Comparison of ENCODE assay signal across 13 cellular contexts in genomic region chr13:33213024-33213795, GRCh38.
A peak's percentile ranks its signal among the peaks of the same experiment; 100 is the strongest.
DNase-seq lines count a peak whose midpoint lies in the region; ATAC-seq and TF ChIP-seq lines count a peak whose summit lies in the region.
"Had no signal": no experiment of that assay in that cellular context is flagged by ENCODE, and none has a peak within 500 bp of the region (broad histone marks: within the 10 kb centered on the region; RNA-seq: fewer than 3 reads in every experiment).

No MANE protein-coding gene starts in this region.

- H4K20me1 ChIP-seq in osteoblast (ENCODE audit: insufficient read depth, low read length) = peaks cover 3% of the 10 kb centered on the region

- H3K9me3 ChIP-seq in esophagus squamous epithelium (no peaks in the 10 kb centered on the region), osteoblast (ENCODE audit: low read depth, low read length) (no peaks in the 10 kb centered on the region)
- H3K9me3 ChIP-seq: BE2C had no signal

- no peaks in the 10 kb centered on the region for H3K36me3 Mint-ChIP-seq in activated CD4-positive, alpha-beta memory T cell treated with anti-CD3 and anti-CD28 coated beads, Interleukin-2, amount 10 ng/mL, durations not matched to agents 7 days and 5 days (ENCODE audit: low read depth)

- H3K27me3 Mint-ChIP-seq in activated CD4-positive, alpha-beta memory T cell treated with anti-CD3 and anti-CD28 coated beads, Interleukin-2, amount 10 ng/mL, durations not matched to agents 7 days and 5 days = peaks cover 5% of the 10 kb centered on the region

- H3K4me1 Mint-ChIP-seq in activated CD4-positive, alpha-beta memory T cell treated with anti-CD3 and anti-CD28 coated beads, Interleukin-2, amount 10 ng/mL, durations not matched to agents 7 days and 5 days = no peaks in the 10 kb centered on the region

- TF ChIP-seq CTCF in esophagus squamous epithelium (IDR thresholded peaks at IDR 0.05) = no peak
- no peak for TF ChIP-seq CTCF in osteoblast (IDR thresholded peaks at IDR 0.05; ENCODE audit: extremely low read depth, low read depth, low read length)

- H3K79me2 ChIP-seq in osteoblast (ENCODE audit: insufficient read depth, low read length) = peaks cover 93% of the 10 kb centered on the region

- peaks cover 14 to 67% (median 19%) of the 10 kb centered on the region in 3 donors for H3K4me1 ChIP-seq in esophagus squamous epithelium
- peaks cover 51% of the 10 kb centered on the region for H3K4me1 ChIP-seq in osteoblast (ENCODE audit: insufficient read depth, low read length)

- CTCF ChIA-PET in activated CD4-positive, alpha-beta memory T cell treated with anti-CD3 and anti-CD28 coated beads, Interleukin-2, amount 10 ng/mL, durations not matched to agents 7 days and 5 days (lab: Charles Lee) = no interaction called here

- H3K9me3 Mint-ChIP-seq in activated CD4-positive, alpha-beta memory T cell treated with anti-CD3 and anti-CD28 coated beads, Interleukin-2, amount 10 ng/mL, durations not matched to agents 7 days and 5 days = no peaks in the 10 kb centered on the region

- ATAC-seq in SK-N-SH treated with all-trans-retinoic acid at 6 μM for 48 hours (peak; percentile 17; the same call in 2 of the 3 replicates), HG02678 (IDR thresholded peaks at IDR 0.05; ENCODE audit: unreplicated experiment) (no peak)
- ATAC-seq: left colon, PC-3 had no signal

- no peak for TF ChIP-seq POLR2A in esophagus squamous epithelium (IDR thresholded peaks at IDR 0.05)

- H3K27me3 ChIP-seq in esophagus squamous epithelium (no peaks in the 10 kb centered on the region), osteoblast (ENCODE audit: insufficient read depth, low read length) (no peaks in the 10 kb centered on the region)
- H3K27me3 ChIP-seq: BE2C had no signal

- peak overlapping the region; percentile 39 to 84 (median 64) for H3K27ac ChIP-seq in esophagus squamous epithelium
- peak overlapping the region; percentile 93 for H3K27ac ChIP-seq in osteoblast (ENCODE audit: low read depth, low read length)

- 39 to 46% methylated on average over 6 of the region's 6 CpGs for WGBS in esophagus squamous epithelium, 2 donors

- no peak overlapping the region for H3K27ac Mint-ChIP-seq in activated CD4-positive, alpha-beta memory T cell treated with anti-CD3 and anti-CD28 coated beads, Interleukin-2, amount 10 ng/mL, durations not matched to agents 7 days and 5 days

- H3K36me3 ChIP-seq in esophagus squamous epithelium (no peaks in the 10 kb centered on the region), osteoblast (ENCODE audit: insufficient read depth, low read length) (peaks cover 16% of the 10 kb centered on the region)
- H3K36me3 ChIP-seq: BE2C had no signal

- H3K4me2 ChIP-seq in osteoblast (ENCODE audit: insufficient read depth, low read length) = peak overlapping the region; percentile 74

- H3K4me3 ChIP-seq in esophagus squamous epithelium (no peak overlapping the region), osteoblast (ENCODE audit: insufficient read depth, low read length) (peak overlapping the region; percentile 29)

- H3K4me3 Mint-ChIP-seq in activated CD4-positive, alpha-beta memory T cell treated with anti-CD3 and anti-CD28 coated beads, Interleukin-2, amount 10 ng/mL, durations not matched to agents 7 days and 5 days = no peak overlapping the region

- H2AFZ ChIP-seq in osteoblast (ENCODE audit: low read length) = no peak overlapping the region

- POLR2A ChIA-PET in activated CD4-positive, alpha-beta memory T cell treated with anti-CD3 and anti-CD28 coated beads, Interleukin-2, amount 10 ng/mL, durations not matched to agents 7 days and 5 days (lab: Charles Lee) = no interaction called here

- DNase-seq in DMS53 (lab: John Stamatoyannopoulos, UW) (peak; percentile 22), esophagus squamous epithelium (lab: John Stamatoyannopoulos, UW) (no peak), osteoblast (ENCODE audit: insufficient read length, low spot score, missing footprints) (no peak), NOMO-1 treated with dmso at 0.1 percent for 144 hours (lab: John Stamatoyannopoulos, UW; ENCODE audit: unreplicated experiment) (no peak), hypothalamus (lab: John Stamatoyannopoulos, UW) (no peak)
- no peak for DNase-seq in activated CD4-positive, alpha-beta memory T cell treated with anti-CD3 and anti-CD28 coated beads, Interleukin-2, amount 10 ng/mL, durations not matched to agents 7 days and 5 days
- DNase-seq: activated CD8-positive, alpha-beta memory T cell treated with anti-CD3 and anti-CD28 coated beads, Interleukin-2, amount 50 U/mL, for 48 hours; BE2C; NCI-H1417 treated with DMSO at 0.1 percent for 48 hours; PC-3 had no signal

- intact Hi-C loops in esophagus squamous epithelium (cut with DNase I) = no loop called here

TF ChIP-seq in SK-N-SH treated with all-trans-retinoic acid at 6 μM for 48 hours, 23 proteins besides CTCF, POLR2A, EP300 and RAD21:
- TF ChIP-seq ZNF565 (CRISPR knock-in tag; conservative IDR thresholded peaks at IDR 0.05; ENCODE audit: low read depth) = no peak
TF ChIP-seq in SK-N-SH treated with all-trans-retinoic acid at 6 μM for 48 hours: peak in this region for 0.
